Comparison of ENCODE assay signal across 22 cellular contexts in the genomic region with DNA sequence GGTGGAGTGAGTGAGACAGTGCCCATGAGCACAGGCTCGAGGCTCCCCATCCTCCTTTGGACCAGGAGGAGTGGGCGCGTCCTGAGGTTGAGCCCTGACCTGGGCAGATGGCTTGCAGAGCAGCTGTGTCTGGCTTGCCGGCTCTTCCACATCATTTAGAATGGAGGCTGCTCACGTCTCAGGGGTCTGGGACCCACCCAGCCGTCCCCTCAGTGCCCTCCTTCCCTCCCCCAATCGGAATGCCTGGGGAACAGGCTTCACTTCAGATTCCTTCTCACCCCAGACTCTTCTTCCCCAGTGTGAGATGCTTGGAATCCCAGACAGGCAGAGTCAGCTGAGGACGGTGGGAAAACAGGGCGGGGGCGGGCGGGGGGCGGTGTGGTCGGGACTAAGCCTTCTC.
DNase-seq lines count a peak whose midpoint lies in the region; ATAC-seq and TF ChIP-seq lines count a peak whose summit lies in the region.
"Had no signal": no experiment of that assay in that cellular context is flagged by ENCODE, and none has a peak within 500 bp of the region (broad histone marks: within the 10 kb centered on the region; RNA-seq: fewer than 3 reads in every experiment).

No MANE protein-coding gene starts in this region.

- H3K27me3 Mint-ChIP-seq in H9 (ENCODE audit: low read depth), result peaks cover 8% of the 10 kb centered on the region
- no peaks in the 10 kb centered on the region for H3K27me3 Mint-ChIP-seq in type B pancreatic cell
- H3K27me3 Mint-ChIP-seq: CD4-positive, CD25-positive, alpha-beta regulatory T cell had no signal

- H2BK5ac ChIP-seq in H9 (ENCODE audit: insufficient read length, low read length), result no peak overlapping the region

- no peaks in the 10 kb centered on the region for H3K27me3 ChIP-seq in BLaER1
- H3K27me3 ChIP-seq in H9 (ENCODE audit: insufficient read depth, low read length), result no peaks in the 10 kb centered on the region
- no peaks in the 10 kb centered on the region for H3K27me3 ChIP-seq in spleen (replicated peaks in 1 of 7)
- H3K27me3 ChIP-seq: BE2C had no signal

- H3K18ac ChIP-seq in H9 (ENCODE audit: insufficient read length, low read depth, low read length), result no peak overlapping the region

- H2AK5ac ChIP-seq in H9 (ENCODE audit: insufficient read length, low read length), result no peak overlapping the region

- H3K9me3 Mint-ChIP-seq in H9 (peaks cover 0 to 3% of the 10 kb centered on the region in 2 experiments; a peak in 4 of 5 replicates), type B pancreatic cell (peaks cover 26% of the 10 kb centered on the region)

- no peak for TF ChIP-seq CTCF in H9 (conservative IDR thresholded peaks at IDR 0.05)
- no peak for TF ChIP-seq CTCF in type B pancreatic cell (conservative IDR thresholded peaks at IDR 0.05)
- TF ChIP-seq CTCF in spleen (IDR thresholded peaks at IDR 0.05 in 8 of 11, conservative IDR thresholded peaks at IDR 0.05 in 3 of 11), result no peak

- WGBS in H9 (ENCODE audit: extremely low coverage, insufficient read length, low lambda C conversion rate), result no CpG with 5 or more reads among the region's 13 CpGs
- WGBS in spleen, 5 donors, result 72 to 83% (median 75%) methylated on average over 12 to 13 of the region's 13 CpGs

- H3K4me1 ChIP-seq in BLaER1, result peaks cover 22% of the 10 kb centered on the region
- no peaks in the 10 kb centered on the region for H3K4me1 ChIP-seq in H9 (ENCODE audit: insufficient read depth, low read length)
- H3K4me1 ChIP-seq in spleen, result no peaks in the 10 kb centered on the region
- H3K4me1 ChIP-seq: A549, BE2C, Caco-2 had no signal

- no peaks in the 10 kb centered on the region for H3K79me2 ChIP-seq in H9 (ENCODE audit: insufficient read depth, low read length)

- peak overlapping the region; percentile 49; the same call in 1 of the 2 replicates for H3K27ac ChIP-seq in BLaER1
- H3K27ac ChIP-seq in H9 (ENCODE audit: insufficient read length, low read depth, low read length), result no peak overlapping the region
- no peak overlapping the region for H3K27ac ChIP-seq in spleen
- H3K27ac ChIP-seq: A549, C4-2B, GM23248 had no signal

- H3K36me3 ChIP-seq in BLaER1 (no peaks in the 10 kb centered on the region), spleen (no peaks in the 10 kb centered on the region)
- H3K36me3 ChIP-seq: BE2C had no signal

- H3K79me1 ChIP-seq in H9 (ENCODE audit: insufficient read depth, low read depth, low read length, poor library complexity, severe bottlenecking), result no peaks in the 10 kb centered on the region

- DNase-seq in H9 (peak; percentile 8), left lobe of liver (ENCODE audit: low spot score) (peak; percentile 21), type B pancreatic cell (ENCODE audit: extremely low spot score, unreplicated experiment) (peak; percentile 49), NCI-H2196 treated with DMSO at 0.1 percent for 48 hours (lab: John Stamatoyannopoulos, UW; ENCODE audit: unreplicated experiment) (no peak), kidney glomerular epithelial cell (lab: John Stamatoyannopoulos, UW) (no peak), spleen (no peak), NCI-H345 (lab: John Stamatoyannopoulos, UW) (no peak)
- DNase-seq: 8988T; ACHN; AML-193; BE2C; Caco-2; CD4-positive, CD25-positive, alpha-beta regulatory T cell; DMS153; DND-41; GM23248; H7 had no signal

- H3K4me3 Mint-ChIP-seq in H9 (no peak overlapping the region), type B pancreatic cell (no peak overlapping the region)
- H3K4me3 Mint-ChIP-seq: CD4-positive, CD25-positive, alpha-beta regulatory T cell; CD8-positive, alpha-beta T cell had no signal

- no peak for ATAC-seq in left lobe of liver
- ATAC-seq: A549; CD8-positive, alpha-beta T cell; HCT116 had no signal

- no peak overlapping the region for H2AFZ ChIP-seq in H9 (ENCODE audit: low read length)
- H2AFZ ChIP-seq: GM23248 had no signal

- H4K91ac ChIP-seq in H9 (ENCODE audit: insufficient read length, low read depth, low read length), result no peak overlapping the region

- H3T11ph ChIP-seq in H9 (ENCODE audit: low read length), result no peak overlapping the region

- H3K23ac ChIP-seq in H9 (ENCODE audit: insufficient read length, low read depth, low read length), result no peak overlapping the region

- no peak for TF ChIP-seq POLR2A in spleen (IDR thresholded peaks at IDR 0.05)

- H3K4me1 Mint-ChIP-seq in H9 (no peaks in the 10 kb centered on the region), type B pancreatic cell (ENCODE audit: unreplicated experiment) (no peaks in the 10 kb centered on the region)
- H3K4me1 Mint-ChIP-seq: CD4-positive, CD25-positive, alpha-beta regulatory T cell had no signal

- no peak overlapping the region for H3K14ac ChIP-seq in H9 (ENCODE audit: insufficient read depth, low read length)

- H4K20me1 ChIP-seq in BLaER1 (no peaks in the 10 kb centered on the region), H9 (ENCODE audit: control insufficient read depth, insufficient read depth, insufficient read length) (no peaks in the 10 kb centered on the region)

- no peak overlapping the region for H2BK20ac ChIP-seq in H9 (ENCODE audit: low read depth, low read length, poor library complexity, severe bottlenecking)

- no peak overlapping the region for H2BK12ac ChIP-seq in H9 (ENCODE audit: insufficient read length, low read depth, low read length)

- no peak overlapping the region for H3K4ac ChIP-seq in H9 (ENCODE audit: low read depth, low read length)

- intact Hi-C loops in spleen (cut with DNase I; ENCODE audit: low total_unique reads), result no loop called here

- H4K5ac ChIP-seq in H9 (ENCODE audit: insufficient read length, low read depth, low read length), result no peak overlapping the region

- H3K36me3 Mint-ChIP-seq in H9 (ENCODE audit: insufficient read depth in 1 of 3, low read depth in 3 of 3) (peaks cover 27 to 54% (median 42%) of the 10 kb centered on the region in 3 experiments), type B pancreatic cell (peaks cover 3% of the 10 kb centered on the region)
- H3K36me3 Mint-ChIP-seq: CD4-positive, CD25-positive, alpha-beta regulatory T cell; CD8-positive, alpha-beta T cell had no signal

- no peak overlapping the region for H3K27ac Mint-ChIP-seq in H9
- no peak overlapping the region for H3K27ac Mint-ChIP-seq in type B pancreatic cell
- H3K27ac Mint-ChIP-seq: CD4-positive, CD25-positive, alpha-beta regulatory T cell; CD8-positive, alpha-beta T cell had no signal

- H3K4me2 ChIP-seq in BLaER1 (peak overlapping the region; percentile 53), H9 (ENCODE audit: insufficient read depth, insufficient read length, low read length) (no peak overlapping the region)
- H3K4me2 ChIP-seq: A549 had no signal

- H3K9ac ChIP-seq in BLaER1 (no peak overlapping the region), H9 (ENCODE audit: extremely low read depth, insufficient read length, low read length) (no peak overlapping the region)
- H3K9ac ChIP-seq: GM23248 had no signal

- H3K56ac ChIP-seq in H9 (ENCODE audit: insufficient read length, low read depth, low read length), result no peak overlapping the region

- H2BK120ac ChIP-seq in H9 (ENCODE audit: low read depth, low read length, poor library complexity, severe bottlenecking), result no peak overlapping the region

- H3K9me3 ChIP-seq in BLaER1, result peaks cover 32% of the 10 kb centered on the region
- H3K9me3 ChIP-seq in H9 (ENCODE audit: control insufficient read depth, low read depth, low read length), result peaks cover 96% of the 10 kb centered on the region
- peaks cover 0 to 97% (median 70%) of the 10 kb centered on the region in 8 donors for H3K9me3 ChIP-seq in spleen
- H3K9me3 ChIP-seq: A549, BE2C, Caco-2 had no signal

- no peaks in the 10 kb centered on the region for H3K23me2 ChIP-seq in H9 (ENCODE audit: insufficient read length, low read depth, low read length, poor library complexity, severe bottlenecking)

- H3K4me3 ChIP-seq in BLaER1, result no peak overlapping the region
- H3K4me3 ChIP-seq in spleen, result no peak overlapping the region
- H3K4me3 ChIP-seq: A549, GM23248 had no signal

- no peak overlapping the region for H4K8ac ChIP-seq in H9 (replicated peaks; ENCODE audit: insufficient read length, low read depth, low read length)

- H2BK15ac ChIP-seq in H9 (ENCODE audit: low read depth, low read length), result no peak overlapping the region

Comparison
In these comparisons a context has a peak if more than half of its experiments do, and no peak if none do; other contexts are left out.
1. DNase-seq: peak in H9 (single experiment), left lobe of liver (single experiment) and type B pancreatic cell (single experiment); none in NCI-H2196 treated with DMSO at 0.1 percent for 48 hours (single experiment), kidney glomerular epithelial cell (single experiment), spleen (single experiment) and NCI-H345 (single experiment).